In genomic region chr19:19170053-19170945, GRCh38 we compare ENCODE assay signal across 8 cellular contexts. TPM values are rescaled to one million over a fixed set of nuclear protein-coding genes. Genes with fewer than 3 reads are reported as not detected.
A peak's percentile ranks its signal among the peaks of the same experiment; 100 is the strongest.
DNase-seq lines count a peak whose midpoint lies in the region; ATAC-seq, FAIRE-seq and TF ChIP-seq lines count a peak whose summit lies in the region.

MEF2B (minus strand) TSS chr19:19170263; CDS start chr19:19150735, 19,528 bp downstream.

- TF ChIP-seq CTCF in PC-3 (conservative IDR thresholded peaks at IDR 0.05; ENCODE audit: low read depth, low read length) (no peak), foreskin keratinocyte (conservative IDR thresholded peaks at IDR 0.05) (no peak), suprapubic skin (IDR thresholded peaks at IDR 0.05) (no peak)

- intact Hi-C loops in PC-3 (cut with micrococcal nuclease): no loop called here
- intact Hi-C loops in activated T-helper 2 cell treated with anti-CD3 and anti-CD28 coated beads, Interferon-gamma antibody, Interleukin-2, Interleukin-4, amounts not matched to agents 10 μg/mL and 5 μg/mL and 100 μg/mL, durations not matched to agents 14 hours and 24 hours and 36 hours (cut with micrococcal nuclease): no loop called here

- no peaks in the 10 kb centered on the region for H3K36me3 Mint-ChIP-seq in activated T-helper 2 cell treated with anti-CD3 and anti-CD28 coated beads, Interferon-gamma antibody, Interleukin-2, Interleukin-4, amounts not matched to agents 10 μg/mL and 5 μg/mL and 100 μg/mL, durations not matched to agents 14 hours and 24 hours and 36 hours (ENCODE audit: low read depth)

- TF ChIP-seq EP300 in suprapubic skin (IDR thresholded peaks at IDR 0.05): no peak

- CTCF ChIA-PET in PC-3 (lab: Charles Lee): no interaction called here

- no peaks in the 10 kb centered on the region for H3K79me2 ChIP-seq in PC-3 (ENCODE audit: low read length)

- H3K4me1 ChIP-seq in BLaER1 treated with 17β-estradiol and CSF1 and Interleukin-3, amounts not matched to agents 10 nM and 100 nM: peaks cover 23 to 33% (median 30%) of the 10 kb centered on the region in 10 experiments
- H3K4me1 ChIP-seq in PC-3 (ENCODE audit: insufficient read depth, low read length) (no peaks in the 10 kb centered on the region), foreskin keratinocyte (no peaks in the 10 kb centered on the region), suprapubic skin (peaks cover 9% of the 10 kb centered on the region)

- peak within 1 kb of the TSS in 9 of 11 experiments; percentile 11 to 59 (median 28); a peak in 10 of 22 replicates for H3K9ac ChIP-seq in BLaER1 treated with 17β-estradiol and CSF1 and Interleukin-3, amounts not matched to agents 10 nM and 100 nM
- no peak within 1 kb of the TSS for H3K9ac ChIP-seq in PC-3 (ENCODE audit: low read length)

- peaks cover 8% of the 10 kb centered on the region for H3K4me1 Mint-ChIP-seq in activated T-helper 2 cell treated with anti-CD3 and anti-CD28 coated beads, Interferon-gamma antibody, Interleukin-2, Interleukin-4, amounts not matched to agents 10 μg/mL and 5 μg/mL and 100 μg/mL, durations not matched to agents 14 hours and 24 hours and 36 hours (ENCODE audit: low read depth)

- WGBS in suprapubic skin: 12% methylated on average over 46 of the region's 57 CpGs

- no peaks in the 10 kb centered on the region for H3K9me3 Mint-ChIP-seq in activated T-helper 2 cell treated with anti-CD3 and anti-CD28 coated beads, Interferon-gamma antibody, Interleukin-2, Interleukin-4, amounts not matched to agents 10 μg/mL and 5 μg/mL and 100 μg/mL, durations not matched to agents 14 hours and 24 hours and 36 hours

- peak; percentile 82 for FAIRE-seq in GM19239 (lab: Jason Lieb, UNC)

- H3K4me3 ChIP-seq in BLaER1 treated with 17β-estradiol and CSF1 and Interleukin-3, amounts not matched to agents 10 nM and 100 nM: peak within 1 kb of the TSS; percentile 2 to 61 (median 36); a peak in 15 of 20 replicates
- H3K4me3 ChIP-seq in PC-3 (ENCODE audit: low read length) (no peak within 1 kb of the TSS), suprapubic skin (peak within 1 kb of the TSS; percentile 27)

- no peak within 1 kb of the TSS for H3K4me3 Mint-ChIP-seq in activated T-helper 2 cell treated with anti-CD3 and anti-CD28 coated beads, Interferon-gamma antibody, Interleukin-2, Interleukin-4, amounts not matched to agents 10 μg/mL and 5 μg/mL and 100 μg/mL, durations not matched to agents 14 hours and 24 hours and 36 hours (ENCODE audit: low read depth)

- no peak within 1 kb of the TSS for H3K27ac Mint-ChIP-seq in activated T-helper 2 cell treated with anti-CD3 and anti-CD28 coated beads, Interferon-gamma antibody, Interleukin-2, Interleukin-4, amounts not matched to agents 10 μg/mL and 5 μg/mL and 100 μg/mL, durations not matched to agents 14 hours and 24 hours and 36 hours

- H2AFZ ChIP-seq in PC-3 (ENCODE audit: low read length): no peak within 1 kb of the TSS

- H4K20me1 ChIP-seq in BLaER1 treated with 17β-estradiol and CSF1 and Interleukin-3, amounts not matched to agents 10 nM and 100 nM: peaks cover 12 to 68% (median 36%) of the 10 kb centered on the region in 11 experiments; a peak in 19 of 22 replicates
- H4K20me1 ChIP-seq in PC-3 (ENCODE audit: low read length): no peaks in the 10 kb centered on the region

- no TSS peak for BruUV-seq in PC-3 (replicated peaks; lab: Mats Ljungman, UMichigan)

- no peaks in the 10 kb centered on the region for H3K9me3 ChIP-seq in BLaER1 treated with 17β-estradiol and CSF1 and Interleukin-3, amounts not matched to agents 10 nM and 100 nM (replicated peaks in 1 of 11)
- H3K9me3 ChIP-seq in PC-3 (ENCODE audit: low read length): no peaks in the 10 kb centered on the region
- no peaks in the 10 kb centered on the region for H3K9me3 ChIP-seq in suprapubic skin

- no peaks in the 10 kb centered on the region for H3K9me2 ChIP-seq in PC-3 (replicated peaks; ENCODE audit: low read length)

- POLR2A ChIA-PET in PC-3 (lab: Charles Lee; ENCODE audit: unreplicated experiment): no interaction called here

- H3K4me2 ChIP-seq in BLaER1 treated with 17β-estradiol and CSF1 and Interleukin-3, amounts not matched to agents 10 nM and 100 nM: peak within 1 kb of the TSS; percentile 81 to 93 (median 90)
- H3K4me2 ChIP-seq in PC-3 (ENCODE audit: low read length): peak within 1 kb of the TSS; percentile 46

- TF ChIP-seq POLR2A in suprapubic skin (IDR thresholded peaks at IDR 0.05): no peak

- ATAC-seq in HG03460 (IDR thresholded peaks at IDR 0.05; ENCODE audit: unreplicated experiment) (peak; percentile 85), PC-3 (peak; percentile 85), foreskin keratinocyte (peak; percentile 87)

- no peaks in the 10 kb centered on the region for H3K27me3 Mint-ChIP-seq in activated T-helper 2 cell treated with anti-CD3 and anti-CD28 coated beads, Interferon-gamma antibody, Interleukin-2, Interleukin-4, amounts not matched to agents 10 μg/mL and 5 μg/mL and 100 μg/mL, durations not matched to agents 14 hours and 24 hours and 36 hours (ENCODE audit: low read depth)

- no peaks in the 10 kb centered on the region for H3F3A ChIP-seq in PC-3 (ENCODE audit: low read length, unreplicated experiment)

- peak within 1 kb of the TSS in 3 of 11 experiments; percentile 0 to 21 (median 5); a peak in 5 of 22 replicates for H3K27ac ChIP-seq in BLaER1 treated with 17β-estradiol and CSF1 and Interleukin-3, amounts not matched to agents 10 nM and 100 nM
- no peak within 1 kb of the TSS for H3K27ac ChIP-seq in PC-3 (ENCODE audit: low read length)
- H3K27ac ChIP-seq in foreskin keratinocyte: no peak within 1 kb of the TSS
- no peak within 1 kb of the TSS for H3K27ac ChIP-seq in suprapubic skin

- H3K27me3 ChIP-seq in BLaER1 treated with 17β-estradiol and CSF1 and Interleukin-3, amounts not matched to agents 10 nM and 100 nM: peaks cover 0 to 10% (median 0%) of the 10 kb centered on the region in 11 experiments; a peak in 3 of 22 replicates
- H3K27me3 ChIP-seq in PC-3 (ENCODE audit: low read length) (no peaks in the 10 kb centered on the region), foreskin keratinocyte (no peaks in the 10 kb centered on the region), suprapubic skin (no peaks in the 10 kb centered on the region)

- peaks cover 0 to 6% (median 0%) of the 10 kb centered on the region in 11 experiments; a peak in 3 of 22 replicates for H3K36me3 ChIP-seq in BLaER1 treated with 17β-estradiol and CSF1 and Interleukin-3, amounts not matched to agents 10 nM and 100 nM
- no peaks in the 10 kb centered on the region for H3K36me3 ChIP-seq in PC-3 (ENCODE audit: low read depth, low read length)
- no peaks in the 10 kb centered on the region for H3K36me3 ChIP-seq in suprapubic skin

- DNase-seq in GM19239 (ENCODE audit: insufficient read length, low spot score) (peak; percentile 88), PC-3 (peak; percentile 55), foreskin keratinocyte (peak in 1 of 2 donors; percentile 41), nucleus accumbens (lab: John Stamatoyannopoulos, UW) (peak in 41 of 56 donors; percentile 1 to 84 (median 34)), suprapubic skin (ENCODE audit: low spot score in 2 of 2) (peak; percentile 80 to 85)
- DNase-seq in activated T-helper 2 cell treated with anti-CD3 and anti-CD28 coated beads, Interferon-gamma antibody, Interleukin-2, Interleukin-4, amounts not matched to agents 10 μg/mL and 5 μg/mL and 100 μg/mL, durations not matched to agents 14 hours and 24 hours and 36 hours (ENCODE audit: low spot score): peak; percentile 78

RNA-seq across cellular contexts. Expression of gene MEF2B, which starts in this region (rescaled TPM):
- total RNA-seq in PC-3 (2014; rRNA removed) (0.22 and 0.29 TPM in 2 replicates), foreskin keratinocyte (0.18 TPM in 1 of 2 replicates, not detected in the other), suprapubic skin (1 to 10 TPM in 1 of 4 donors, under 1 TPM in 2, not detected in 1; 0.68 to 1.8 (median 0.73) TPM)
- total RNA-seq in activated T-helper 2 cell treated with anti-CD3 and anti-CD28 coated beads, Interferon-gamma antibody, Interleukin-2, Interleukin-4, amounts not matched to agents 10 μg/mL and 5 μg/mL and 100 μg/mL, durations not matched to agents 14 hours and 24 hours and 36 hours: 2.7 and 3.0 TPM in 2 replicates
- polyA plus RNA-seq in foreskin keratinocyte: 0.51 and 0.66 TPM in 2 replicates

Comparison
In these comparisons a context has a peak if more than half of its experiments do, and no peak if none do; other contexts are left out.
1. Peak in DNase-seq, ATAC-seq and H3K4me2 ChIP-seq in PC-3; RNA of the gene not detected or under 1 TPM.
2. Peak in ATAC-seq in foreskin keratinocyte; RNA of the gene not detected or under 1 TPM.